ENCODE assay signal across 8 cellular contexts in genomic region chr7:148535227-148535626, GRCh38. TPM values are rescaled to one million over a fixed set of nuclear protein-coding genes. Genes with fewer than 3 reads are reported as not detected.
DNase-seq lines count a peak whose midpoint lies in the region; ATAC-seq and TF ChIP-seq lines count a peak whose summit lies in the region.

No MANE protein-coding gene starts in this region.

- peak; percentile 63 for ATAC-seq in esophagus mucosa
- no peak for ATAC-seq in HG03135 (IDR thresholded peaks at IDR 0.05; ENCODE audit: unreplicated experiment)

- DNase-seq in Daoy (ENCODE audit: low read depth) (peak; percentile 31), HEK293T (ENCODE audit: extremely low spot score) (peak; percentile 61), OCI-M2 (lab: John Stamatoyannopoulos, UW; ENCODE audit: unreplicated experiment) (peak; percentile 76), DMS153 (lab: John Stamatoyannopoulos, UW) (no peak), amniotic stem cell (lab: John Stamatoyannopoulos, UW) (no peak)
- peak; percentile 55 for DNase-seq in stimulated activated CD8-positive, alpha-beta memory T cell treated with anti-CD3 and anti-CD28 coated beads, Interleukin-4, amount 100 ng/mL, for 48 hours

- CTCF ChIA-PET in HEK293T (lab: Yijun Ruan, JAX): interaction anchor here (0.6 to 1.0 kb wide), 2 partner anchors 18 to 41 kb away, joined by 3 read pairs; no protein-coding TSS in a partner anchor

- POLR2A ChIA-PET in HEK293T (lab: Yijun Ruan, JAX): no interaction called here

TF ChIP-seq in HEK293T, 16 proteins besides CTCF, POLR2A, EP300 and RAD21:
- TF ChIP-seq TARDBP (IDR thresholded peaks at IDR 0.05): no peak
- TF ChIP-seq FOXA1 (IDR thresholded peaks at IDR 0.05): no peak
- TF ChIP-seq FOXK2 (IDR thresholded peaks at IDR 0.05): no peak
TF ChIP-seq in HEK293T: peak in this region for 0.

RNA-seq across cellular contexts. Expression of gene C7orf33, which starts 55.3 kb away (rescaled TPM):
- not detected in 2 replicates for total RNA-seq in Daoy (2014; rRNA removed; shearing (Covaris generic))
- not detected for total RNA-seq in esophagus mucosa

Comparison
In these comparisons a context has a peak if more than half of its experiments do, and no peak if none do; other contexts are left out.
1. DNase-seq: peak in Daoy (single experiment), HEK293T (single experiment), OCI-M2 (single experiment) and stimulated activated CD8-positive, alpha-beta memory T cell treated with anti-CD3 and anti-CD28 coated beads, Interleukin-4, amount 100 ng/mL, for 48 hours (single experiment); none in DMS153 (single experiment) and amniotic stem cell (single experiment).